Comparison of ENCODE assay signal across 1 cellular context in genomic region chr18:72041313-72042032, GRCh38.
TF ChIP-seq lines count a peak whose summit lies in the region.

No MANE protein-coding gene starts in this region.

TF ChIP-seq in GM23338, 12 proteins besides CTCF, POLR2A, EP300 and RAD21:
- TF ChIP-seq ZNF462 (CRISPR knock-in tag; IDR thresholded peaks at IDR 0.05) (no peak), JUNB (IDR thresholded peaks at IDR 0.05; ENCODE audit: unreplicated experiment) (no peak), EZH2phosphoT487 (IDR thresholded peaks at IDR 0.05; ENCODE audit: unreplicated experiment) (no peak), EZH2 (IDR thresholded peaks at IDR 0.05; ENCODE audit: low read depth, unreplicated experiment) (no peak), ETS1 (IDR thresholded peaks at IDR 0.05) (no peak), ZNF331 (CRISPR knock-in tag; IDR thresholded peaks at IDR 0.05; ENCODE audit: low read depth) (no peak), REST (IDR thresholded peaks at IDR 0.05; ENCODE audit: unreplicated experiment) (no peak), STAT1 (IDR thresholded peaks at IDR 0.05; ENCODE audit: unreplicated experiment) (no peak), ZNF114 (CRISPR knock-in tag; IDR thresholded peaks at IDR 0.05) (no peak), CREB1 (CRISPR knock-in tag; IDR thresholded peaks at IDR 0.05; ENCODE audit: low read depth) (no peak), NANOG (IDR thresholded peaks at IDR 0.05; ENCODE audit: borderline replicate concordance) (no peak)
TF ChIP-seq in GM23338: peak in this region for 0.
